ENCODE assay signal across 8 cellular contexts in the genomic region with DNA sequence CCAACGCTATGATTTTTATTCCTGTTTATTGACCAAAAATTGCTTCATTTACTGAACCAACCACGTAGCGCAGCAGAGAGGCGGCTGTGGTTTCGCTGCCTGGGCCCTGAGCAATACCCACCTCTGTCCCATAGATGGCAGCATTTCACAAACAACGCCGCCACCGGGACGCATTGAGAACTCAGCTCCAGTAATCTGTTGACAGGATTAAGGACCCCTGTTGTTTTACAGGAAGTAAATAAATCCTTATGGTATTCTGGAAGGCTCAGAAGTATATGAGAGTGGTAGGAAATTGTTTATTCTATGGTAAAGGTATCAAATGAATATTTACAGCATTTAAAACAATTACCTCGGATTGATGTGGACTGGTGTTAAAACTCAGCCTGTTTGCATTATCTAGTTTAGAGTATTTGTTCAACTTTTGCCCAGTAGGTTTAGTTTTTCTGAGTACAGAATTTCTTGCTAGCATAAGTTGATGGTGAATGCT.
DNase-seq lines count a peak whose midpoint lies in the region; ATAC-seq, FAIRE-seq and TF ChIP-seq lines count a peak whose summit lies in the region.

No MANE protein-coding gene starts in this region.

- H3K36me3 Mint-ChIP-seq in Caco-2 (ENCODE audit: insufficient read depth, unreplicated experiment): no peaks in the 10 kb centered on the region
- no peaks in the 10 kb centered on the region for H3K36me3 Mint-ChIP-seq in activated CD4-positive, alpha-beta memory T cell treated with anti-CD3 and anti-CD28 coated beads, Interleukin-2, amount 10 ng/mL, durations not matched to agents 7 days and 5 days (ENCODE audit: low read depth)
- no peaks in the 10 kb centered on the region for H3K36me3 Mint-ChIP-seq in stimulated activated effector memory CD8-positive, alpha-beta T cell treated with anti-CD3 and anti-CD28 coated beads, Interleukin-12 subunit alpha, Interleukin-12 subunit beta, amount 100 ng/mL, for 72 hours

- BruUV-seq in Caco-2 (replicated peaks; lab: Mats Ljungman, UMichigan): no TSS peak

- ATAC-seq in GM19467 (IDR thresholded peaks at IDR 0.05; ENCODE audit: unreplicated experiment) (peak; percentile 98), HG03521 (IDR thresholded peaks at IDR 0.05; ENCODE audit: unreplicated experiment) (peak; percentile 97)
- peak; percentile 70 for ATAC-seq in stimulated activated effector memory CD8-positive, alpha-beta T cell treated with anti-CD3 and anti-CD28 coated beads, Interleukin-12 subunit alpha, Interleukin-12 subunit beta, amount 100 ng/mL, for 72 hours

- H3K9me3 ChIP-seq in Caco-2: no peaks in the 10 kb centered on the region

- H3K4me1 Mint-ChIP-seq in Caco-2 (ENCODE audit: low read depth, unreplicated experiment): peaks cover 7% of the 10 kb centered on the region
- H3K4me1 Mint-ChIP-seq in activated CD4-positive, alpha-beta memory T cell treated with anti-CD3 and anti-CD28 coated beads, Interleukin-2, amount 10 ng/mL, durations not matched to agents 7 days and 5 days: no peaks in the 10 kb centered on the region
- no peaks in the 10 kb centered on the region for H3K4me1 Mint-ChIP-seq in stimulated activated effector memory CD8-positive, alpha-beta T cell treated with anti-CD3 and anti-CD28 coated beads, Interleukin-12 subunit alpha, Interleukin-12 subunit beta, amount 100 ng/mL, for 72 hours

- POLR2A ChIA-PET in Caco-2 (lab: Charles Lee): no interaction called here
- POLR2A ChIA-PET in activated CD4-positive, alpha-beta memory T cell treated with anti-CD3 and anti-CD28 coated beads, Interleukin-2, amount 10 ng/mL, durations not matched to agents 7 days and 5 days (lab: Charles Lee): no interaction called here

- no peak overlapping the region for H3K4me3 ChIP-seq in Caco-2 (ENCODE audit: low read depth, low read length)

- no peak overlapping the region for H3K27ac Mint-ChIP-seq in Caco-2 (ENCODE audit: unreplicated experiment)
- H3K27ac Mint-ChIP-seq in activated CD4-positive, alpha-beta memory T cell treated with anti-CD3 and anti-CD28 coated beads, Interleukin-2, amount 10 ng/mL, durations not matched to agents 7 days and 5 days: no peak overlapping the region
- no peak overlapping the region for H3K27ac Mint-ChIP-seq in stimulated activated effector memory CD8-positive, alpha-beta T cell treated with anti-CD3 and anti-CD28 coated beads, Interleukin-12 subunit alpha, Interleukin-12 subunit beta, amount 100 ng/mL, for 72 hours

- intact Hi-C loops in Caco-2 (cut with micrococcal nuclease; ENCODE audit: unreplicated experiment): loop anchor here (1.0 to 5.0 kb wide), 6 partner anchors 114 to 1444 kb away; no protein-coding TSS in a partner anchor

- H3K27me3 Mint-ChIP-seq in Caco-2 (ENCODE audit: insufficient read depth, unreplicated experiment): no peaks in the 10 kb centered on the region
- no peaks in the 10 kb centered on the region for H3K27me3 Mint-ChIP-seq in activated CD4-positive, alpha-beta memory T cell treated with anti-CD3 and anti-CD28 coated beads, Interleukin-2, amount 10 ng/mL, durations not matched to agents 7 days and 5 days

- peak; percentile 87 for FAIRE-seq in endometrium (lab: Jason Lieb, UNC)

- DNase-seq in Caco-2 (peak; percentile 55 to 74), NCI-H774 (lab: John Stamatoyannopoulos, UW) (peak; percentile 57), middle frontal gyrus (ENCODE audit: extremely low spot score, low spot score) (peak; percentile 61)
- DNase-seq in activated CD4-positive, alpha-beta memory T cell treated with anti-CD3 and anti-CD28 coated beads, Interleukin-2, amount 10 ng/mL, durations not matched to agents 7 days and 5 days: peak; percentile 59
- DNase-seq in stimulated activated effector memory CD8-positive, alpha-beta T cell treated with anti-CD3 and anti-CD28 coated beads, Interleukin-12 subunit alpha, Interleukin-12 subunit beta, amount 100 ng/mL, for 72 hours (ENCODE audit: low spot score in 2 of 2): peak; percentile 14 to 65

- TF ChIP-seq CTCF in Caco-2 (IDR thresholded peaks at IDR 0.05; ENCODE audit: insufficient read depth in 1 of 2, low read depth in 1 of 2, low read length in 1 of 2, severe bottlenecking in 1 of 2, unreplicated experiment in 1 of 2): peak; percentile 87 to 90

- no peaks in the 10 kb centered on the region for H3K36me3 ChIP-seq in Caco-2 (ENCODE audit: control insufficient read depth, insufficient read depth, low read length)

- no peak overlapping the region for H3K4me3 Mint-ChIP-seq in Caco-2 (ENCODE audit: unreplicated experiment)
- no peak overlapping the region for H3K4me3 Mint-ChIP-seq in activated CD4-positive, alpha-beta memory T cell treated with anti-CD3 and anti-CD28 coated beads, Interleukin-2, amount 10 ng/mL, durations not matched to agents 7 days and 5 days
- H3K4me3 Mint-ChIP-seq in stimulated activated effector memory CD8-positive, alpha-beta T cell treated with anti-CD3 and anti-CD28 coated beads, Interleukin-12 subunit alpha, Interleukin-12 subunit beta, amount 100 ng/mL, for 72 hours: no peak overlapping the region

- peaks cover 8% of the 10 kb centered on the region for H3K9me3 Mint-ChIP-seq in Caco-2 (ENCODE audit: unreplicated experiment)
- no peaks in the 10 kb centered on the region for H3K9me3 Mint-ChIP-seq in activated CD4-positive, alpha-beta memory T cell treated with anti-CD3 and anti-CD28 coated beads, Interleukin-2, amount 10 ng/mL, durations not matched to agents 7 days and 5 days
- H3K9me3 Mint-ChIP-seq in stimulated activated effector memory CD8-positive, alpha-beta T cell treated with anti-CD3 and anti-CD28 coated beads, Interleukin-12 subunit alpha, Interleukin-12 subunit beta, amount 100 ng/mL, for 72 hours: no peaks in the 10 kb centered on the region

- peaks cover 10% of the 10 kb centered on the region; the same call in 1 of the 2 replicates for H3K4me1 ChIP-seq in Caco-2

- CTCF ChIA-PET in Caco-2 (lab: Charles Lee): interaction anchor here (0.6 to 1.0 kb wide), 4 partner anchors 9 to 917 kb away, joined by 3 to 4 read pairs (median 3); no protein-coding TSS in a partner anchor
- CTCF ChIA-PET in activated CD4-positive, alpha-beta memory T cell treated with anti-CD3 and anti-CD28 coated beads, Interleukin-2, amount 10 ng/mL, durations not matched to agents 7 days and 5 days (lab: Charles Lee): interaction anchor here (0.6 to 2.4 kb wide), 7 partner anchors 9 to 1453 kb away, joined by 3 to 11 read pairs (median 8); no protein-coding TSS in a partner anchor

- H3K27me3 ChIP-seq in Caco-2 (replicated peaks; ENCODE audit: control insufficient read depth, insufficient read depth, low read length): no peaks in the 10 kb centered on the region
